ENCODE assay signal across 21 cellular contexts in genomic region chr4:174450452-174450851, GRCh38.
A peak's percentile ranks its signal among the peaks of the same experiment; 100 is the strongest.
DNase-seq lines count a peak whose midpoint lies in the region; ATAC-seq and TF ChIP-seq lines count a peak whose summit lies in the region.
"Had no signal": no experiment of that assay in that cellular context is flagged by ENCODE, and none has a peak within 500 bp of the region (broad histone marks: within the 10 kb centered on the region; RNA-seq: fewer than 3 reads in every experiment).

No MANE protein-coding gene starts in this region.

- H3K36me3 Mint-ChIP-seq in nephron (ENCODE audit: low read depth), result no peaks in the 10 kb centered on the region
- H3K36me3 Mint-ChIP-seq in activated CD4-positive, alpha-beta memory T cell treated with anti-CD3 and anti-CD28 coated beads, Interleukin-2, amount 10 ng/mL, durations not matched to agents 7 days and 5 days (ENCODE audit: low read depth), result no peaks in the 10 kb centered on the region

- CTCF ChIA-PET in activated CD4-positive, alpha-beta memory T cell treated with anti-CD3 and anti-CD28 coated beads, Interleukin-2, amount 10 ng/mL, durations not matched to agents 7 days and 5 days (lab: Charles Lee), result no interaction called here

- no peak for TF ChIP-seq EP300 in esophagus muscularis mucosa (IDR thresholded peaks at IDR 0.05)
- no peak for TF ChIP-seq EP300 in suprapubic skin (IDR thresholded peaks at IDR 0.05)

- H3K4me3 Mint-ChIP-seq in nephron, result no peak overlapping the region
- H3K4me3 Mint-ChIP-seq in activated CD4-positive, alpha-beta memory T cell treated with anti-CD3 and anti-CD28 coated beads, Interleukin-2, amount 10 ng/mL, durations not matched to agents 7 days and 5 days, result no peak overlapping the region

- peak overlapping the region; percentile 21; the same call in 1 of the 2 replicates for H2AFZ ChIP-seq in Loucy (ENCODE audit: low read length)
- H2AFZ ChIP-seq: GM23248 had no signal

- TF ChIP-seq CTCF in Loucy (conservative IDR thresholded peaks at IDR 0.05; ENCODE audit: low read length) (no peak), esophagus muscularis mucosa (IDR thresholded peaks at IDR 0.05) (no peak), nephron (IDR thresholded peaks at IDR 0.05; ENCODE audit: unreplicated experiment in 3 of 3) (no peak), suprapubic skin (IDR thresholded peaks at IDR 0.05) (no peak), ascending aorta (IDR thresholded peaks at IDR 0.05) (no peak)

- ATAC-seq in HG03095 (IDR thresholded peaks at IDR 0.05; ENCODE audit: unreplicated experiment), result no peak

- H3K9me2 ChIP-seq in Loucy (replicated peaks; ENCODE audit: low read depth, low read length), result no peaks in the 10 kb centered on the region

- H3K4me1 Mint-ChIP-seq in nephron, result peaks cover 27% of the 10 kb centered on the region
- no peaks in the 10 kb centered on the region for H3K4me1 Mint-ChIP-seq in activated CD4-positive, alpha-beta memory T cell treated with anti-CD3 and anti-CD28 coated beads, Interleukin-2, amount 10 ng/mL, durations not matched to agents 7 days and 5 days

- no peaks in the 10 kb centered on the region for H3K36me3 ChIP-seq in Loucy (ENCODE audit: insufficient read depth, low read length)
- H3K36me3 ChIP-seq in esophagus muscularis mucosa, result no peaks in the 10 kb centered on the region
- H3K36me3 ChIP-seq in suprapubic skin, result no peaks in the 10 kb centered on the region
- no peaks in the 10 kb centered on the region for H3K36me3 ChIP-seq in ascending aorta
- H3K36me3 ChIP-seq: HAP-1 had no signal

- H3K4me3 ChIP-seq in Loucy (ENCODE audit: low read length, poor library complexity, severe bottlenecking) (no peak overlapping the region), esophagus muscularis mucosa (no peak overlapping the region), suprapubic skin (no peak overlapping the region), ascending aorta (no peak overlapping the region)
- H3K4me3 ChIP-seq: GM23248, HAP-1 had no signal

- H4K20me1 ChIP-seq in Loucy (ENCODE audit: insufficient read depth, low read length, poor library complexity, severe bottlenecking), result no peaks in the 10 kb centered on the region

- no peak overlapping the region for H3K4me2 ChIP-seq in Loucy (ENCODE audit: low read depth, low read length, poor library complexity, severe bottlenecking)

- H3K27ac ChIP-seq in esophagus muscularis mucosa (replicated peaks in 1 of 4), result peak overlapping the region in 3 of 4 donors; percentile 10 to 27 (median 22)
- H3K27ac ChIP-seq in suprapubic skin, result peak overlapping the region; percentile 70
- H3K27ac ChIP-seq in ascending aorta, result no peak overlapping the region
- H3K27ac ChIP-seq: GM23248 had no signal

- no peak for DNase-seq in esophagus muscularis mucosa (ENCODE audit: extremely low spot score)
- no peak for DNase-seq in suprapubic skin (ENCODE audit: low spot score in 2 of 2)
- no peak for DNase-seq in activated CD4-positive, alpha-beta memory T cell treated with anti-CD3 and anti-CD28 coated beads, Interleukin-2, amount 10 ng/mL, durations not matched to agents 7 days and 5 days
- no peak for DNase-seq in SKM-1 treated with dmso at 0.1 percent for 144 hours (lab: John Stamatoyannopoulos, UW; ENCODE audit: unreplicated experiment)
- DNase-seq in ascending aorta (ENCODE audit: low spot score in 2 of 2), result no peak
- DNase-seq: AML-193, DMS 273 treated with DMSO at 0.1 percent for 48 hours, DND-41, GM23248, NCI-H1105 treated with DMSO at 0.1 percent for 48 hours, NCI-H187, NCI-H2107, NCI-H2227 treated with DMSO at 0.1 percent for 48 hours, NCI-H510A treated with DMSO at 0.1 percent for 48 hours, NCI-H774, OCI-M1, Right ventricle myocardium superior had no signal

- intact Hi-C loops in esophagus muscularis mucosa (cut with DNase I) (no loop called here), ascending aorta (cut with DNase I) (no loop called here)

- TF ChIP-seq POLR2A in esophagus muscularis mucosa (IDR thresholded peaks at IDR 0.05; ENCODE audit: low read depth), result no peak
- TF ChIP-seq POLR2A in suprapubic skin (IDR thresholded peaks at IDR 0.05), result no peak

- H3K27ac Mint-ChIP-seq in nephron, result peak overlapping the region in 2 of 3 experiments; percentile 87 to 92
- no peak overlapping the region for H3K27ac Mint-ChIP-seq in activated CD4-positive, alpha-beta memory T cell treated with anti-CD3 and anti-CD28 coated beads, Interleukin-2, amount 10 ng/mL, durations not matched to agents 7 days and 5 days

- H3K9me3 Mint-ChIP-seq in nephron, result no peaks in the 10 kb centered on the region
- peaks cover 3% of the 10 kb centered on the region for H3K9me3 Mint-ChIP-seq in activated CD4-positive, alpha-beta memory T cell treated with anti-CD3 and anti-CD28 coated beads, Interleukin-2, amount 10 ng/mL, durations not matched to agents 7 days and 5 days

- POLR2A ChIA-PET in activated CD4-positive, alpha-beta memory T cell treated with anti-CD3 and anti-CD28 coated beads, Interleukin-2, amount 10 ng/mL, durations not matched to agents 7 days and 5 days (lab: Charles Lee), result no interaction called here

- H3K4me1 ChIP-seq in Loucy (ENCODE audit: insufficient read depth, low read length, poor library complexity, severe bottlenecking), result no peaks in the 10 kb centered on the region
- peaks cover 0 to 46% (median 38%) of the 10 kb centered on the region in 4 donors for H3K4me1 ChIP-seq in esophagus muscularis mucosa
- peaks cover 40% of the 10 kb centered on the region for H3K4me1 ChIP-seq in suprapubic skin
- H3K4me1 ChIP-seq in ascending aorta, result no peaks in the 10 kb centered on the region

- H3K27me3 Mint-ChIP-seq in nephron (ENCODE audit: low read depth), result peaks cover 4% of the 10 kb centered on the region
- no peaks in the 10 kb centered on the region for H3K27me3 Mint-ChIP-seq in activated CD4-positive, alpha-beta memory T cell treated with anti-CD3 and anti-CD28 coated beads, Interleukin-2, amount 10 ng/mL, durations not matched to agents 7 days and 5 days

- no peaks in the 10 kb centered on the region for H3K79me2 ChIP-seq in Loucy (ENCODE audit: insufficient read depth, low read length)

- H3K27me3 ChIP-seq in Loucy (ENCODE audit: insufficient read depth, low read length, poor library complexity, severe bottlenecking) (no peaks in the 10 kb centered on the region), esophagus muscularis mucosa (no peaks in the 10 kb centered on the region), suprapubic skin (no peaks in the 10 kb centered on the region), ascending aorta (no peaks in the 10 kb centered on the region)

- WGBS in esophagus muscularis mucosa, result 39% methylated on average over 2 of the region's 2 CpGs
- WGBS in suprapubic skin, result 27% methylated on average over 2 of the region's 2 CpGs

- no peak overlapping the region for H3K9ac ChIP-seq in Loucy (ENCODE audit: low read depth, low read length, poor library complexity, severe bottlenecking)
- H3K9ac ChIP-seq: GM23248 had no signal

- H3K9me3 ChIP-seq in Loucy (ENCODE audit: insufficient read depth, low read depth, low read length) (no peaks in the 10 kb centered on the region), esophagus muscularis mucosa (no peaks in the 10 kb centered on the region), suprapubic skin (no peaks in the 10 kb centered on the region), ascending aorta (no peaks in the 10 kb centered on the region)
- H3K9me3 ChIP-seq: HAP-1 had no signal

- H3F3A ChIP-seq in Loucy (ENCODE audit: low read depth), result no peaks in the 10 kb centered on the region

Comparison
In these comparisons a context has a peak if more than half of its experiments do, and no peak if none do; other contexts are left out.
1. H3K27ac ChIP-seq: peak in esophagus muscularis mucosa (3 of 4) and suprapubic skin (single experiment); none in ascending aorta (0 of 2).